Comparison of ENCODE assay signal across 27 cellular contexts in genomic region chr3:178711753-178712152, GRCh38.
"Had no signal": no experiment of that assay in that cellular context is flagged by ENCODE, and none has a peak within 500 bp of the region (broad histone marks: within the 10 kb centered on the region; RNA-seq: fewer than 3 reads in every experiment).

No MANE protein-coding gene starts in this region.

- ATAC-seq: naive thymus-derived CD8-positive, alpha-beta T cell; right lobe of liver; stimulated activated memory B cell treated with anti-CD40 and anti-IgM and Interleukin-4, amounts not matched to agents 10 μg/mL and 1 μg/mL and 100 μg/mL, for 72 hours; stimulated activated naive CD8-positive, alpha-beta T cell treated with anti-CD3 and anti-CD28 coated beads, Interleukin-15, amount 100 ng/mL, for 72 hours had no signal

- H3K36me3 ChIP-seq: lower lobe of right lung, pancreas, prostate gland, right lobe of liver, thyroid gland, transverse colon, upper lobe of left lung, vagina had no signal

- H3K4me3 ChIP-seq: lower lobe of right lung, pancreas, prostate gland, right lobe of liver, smooth muscle cell, testis, thyroid gland, transverse colon, upper lobe of left lung, vagina had no signal

- H3K4me1 ChIP-seq: lower lobe of right lung, pancreas, prostate gland, right lobe of liver, testis, upper lobe of left lung had no signal

- H3K4me2 ChIP-seq: smooth muscle cell had no signal

- DNase-seq: hypothalamus; immature natural killer cell; kidney; lower lobe of right lung; mammary epithelial cell; mesenchymal stem cell; naive thymus-derived CD8-positive, alpha-beta T cell; nucleus accumbens; pancreas; posterior cingulate gyrus; retina; right lobe of liver; stimulated activated CD4-positive, alpha-beta T cell treated with anti-CD3 and anti-CD28 coated beads, Interleukin-1b, Interleukin-23, amount 100 ng/mL, for 48 hours; stimulated activated CD4-positive, alpha-beta T cell treated with anti-CD3 and anti-CD28 coated beads, Interleukin-2, amount 100 ng/mL, for 48 hours; stimulated activated CD4-positive, alpha-beta T cell treated with anti-CD3 and anti-CD28 coated beads, Interleukin-4, amount 100 ng/mL, for 4 hours; stimulated activated CD8-positive, alpha-beta memory T cell treated with anti-CD3 and anti-CD28 coated beads, Interleukin-4, amount 100 ng/mL, for 48 hours; stimulated activated naive CD4-positive, alpha-beta T cell treated with Interleukin-2 at 50 U/mL for 16 hours; stimulated activated naive CD8-positive, alpha-beta T cell treated with anti-CD3 and anti-CD28 coated beads, Interleukin-15, amount 100 ng/mL, for 72 hours; substantia nigra; testis; thyroid gland; transverse colon; upper lobe of left lung had no signal

- H3K27ac ChIP-seq: lower lobe of right lung, pancreas, prostate gland, right lobe of liver, testis, thyroid gland, transverse colon, upper lobe of left lung, vagina had no signal

- H3K27me3 ChIP-seq: pancreas, right lobe of liver, testis, thyroid gland, transverse colon, upper lobe of left lung, vagina had no signal

- H3K9me3 ChIP-seq: lower lobe of right lung, pancreas, prostate gland, right lobe of liver, testis, thyroid gland, transverse colon, upper lobe of left lung, vagina had no signal
